8 cellular contexts compared by ENCODE assay signal in the genomic region with DNA sequence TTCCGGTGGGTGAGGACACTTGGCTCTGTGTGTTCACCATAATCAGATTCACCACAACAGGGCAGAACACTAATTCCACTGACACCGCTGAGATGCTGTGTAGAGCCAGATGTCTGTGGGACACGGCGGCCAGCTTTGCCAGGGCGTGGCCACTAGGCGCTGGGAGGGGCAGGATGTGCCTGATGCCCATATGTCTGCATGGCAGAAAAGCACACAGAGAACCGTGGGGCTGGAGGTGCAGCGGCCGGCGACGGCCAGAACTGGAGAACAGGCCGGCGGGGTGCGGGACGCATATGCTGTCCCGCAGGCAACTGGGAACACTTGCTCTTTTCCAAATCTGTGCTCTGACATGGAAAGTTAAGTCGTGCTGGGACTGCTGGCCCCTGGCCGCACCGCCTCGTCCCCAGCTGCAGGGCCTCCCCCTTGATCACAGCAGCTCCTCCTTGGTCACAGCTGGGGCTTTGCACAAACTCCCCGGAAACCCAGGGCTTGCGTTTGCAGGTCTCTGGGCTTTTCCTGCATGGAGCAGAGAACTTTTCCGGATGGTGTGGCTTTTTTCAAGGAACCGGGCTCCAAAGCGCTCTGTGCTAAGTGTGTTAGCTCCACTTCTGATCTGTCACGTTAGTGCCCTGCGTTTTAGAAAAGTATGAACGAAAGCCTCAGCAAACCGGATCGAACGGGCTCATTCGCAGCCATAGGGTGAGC. TPM values are rescaled to one million over a fixed set of nuclear protein-coding genes. Genes with fewer than 3 reads are reported as not detected.
DNase-seq lines count a peak whose midpoint lies in the region; ATAC-seq lines count a peak whose summit lies in the region.

No MANE protein-coding gene starts in this region.

- no peaks in the 10 kb centered on the region for H3K9me3 ChIP-seq in KOPT-K1 (ENCODE audit: insufficient read depth, low read length, poor library complexity, severe bottlenecking)

- peak overlapping the region; percentile 100 for H3K27ac ChIP-seq in KOPT-K1 (ENCODE audit: low read depth, low read length, poor library complexity, severe bottlenecking)

- no peaks in the 10 kb centered on the region for H3K27me3 Mint-ChIP-seq in activated CD4-positive, alpha-beta memory T cell treated with anti-CD3 and anti-CD28 coated beads for 36 hours
- H3K27me3 Mint-ChIP-seq in stimulated activated memory B cell treated with anti-CD40 and anti-IgM and Interleukin-4, amounts not matched to agents 10 μg/mL and 1 μg/mL and 100 μg/mL, for 72 hours: peaks cover 7% of the 10 kb centered on the region

- DNase-seq in AG08395 (ENCODE audit: low spot score) (peak; percentile 58), cardiac septum (ENCODE audit: low spot score) (peak; percentile 73), OCI-M2 (lab: John Stamatoyannopoulos, UW; ENCODE audit: unreplicated experiment) (no peak), iPS-NIHi11 (ENCODE audit: low spot score) (no peak)
- peak; percentile 75 for DNase-seq in activated CD4-positive, alpha-beta memory T cell treated with anti-CD3 and anti-CD28 coated beads for 36 hours

- H3K4me3 Mint-ChIP-seq in activated CD4-positive, alpha-beta memory T cell treated with anti-CD3 and anti-CD28 coated beads for 36 hours: peak overlapping the region; percentile 48
- peak overlapping the region; percentile 58 for H3K4me3 Mint-ChIP-seq in stimulated activated memory B cell treated with anti-CD40 and anti-IgM and Interleukin-4, amounts not matched to agents 10 μg/mL and 1 μg/mL and 100 μg/mL, for 72 hours

- H3K4me1 Mint-ChIP-seq in activated CD4-positive, alpha-beta memory T cell treated with anti-CD3 and anti-CD28 coated beads for 36 hours (ENCODE audit: low read depth): peaks cover 42% of the 10 kb centered on the region
- peaks cover 34% of the 10 kb centered on the region for H3K4me1 Mint-ChIP-seq in stimulated activated memory B cell treated with anti-CD40 and anti-IgM and Interleukin-4, amounts not matched to agents 10 μg/mL and 1 μg/mL and 100 μg/mL, for 72 hours

- no peaks in the 10 kb centered on the region for H3K9me3 Mint-ChIP-seq in activated CD4-positive, alpha-beta memory T cell treated with anti-CD3 and anti-CD28 coated beads for 36 hours
- no peaks in the 10 kb centered on the region for H3K9me3 Mint-ChIP-seq in stimulated activated memory B cell treated with anti-CD40 and anti-IgM and Interleukin-4, amounts not matched to agents 10 μg/mL and 1 μg/mL and 100 μg/mL, for 72 hours

- H3K36me3 Mint-ChIP-seq in activated CD4-positive, alpha-beta memory T cell treated with anti-CD3 and anti-CD28 coated beads for 36 hours: no peaks in the 10 kb centered on the region
- no peaks in the 10 kb centered on the region for H3K36me3 Mint-ChIP-seq in stimulated activated memory B cell treated with anti-CD40 and anti-IgM and Interleukin-4, amounts not matched to agents 10 μg/mL and 1 μg/mL and 100 μg/mL, for 72 hours

- intact Hi-C loops in activated CD4-positive, alpha-beta memory T cell treated with anti-CD3 and anti-CD28 coated beads for 36 hours (cut with micrococcal nuclease): loop anchor here (1.0 to 5.0 kb wide), 7 partner anchors 18 to 437 kb away; a partner anchor contains a TSS
- intact Hi-C loops in cardiac septum (cut with DNase I): loop anchor here (1.0 kb wide), 1 partner anchor 20 kb away; no protein-coding TSS in a partner anchor

- peak; percentile 24 for ATAC-seq in GM19467 (IDR thresholded peaks at IDR 0.05; ENCODE audit: unreplicated experiment)
- peak; percentile 61 for ATAC-seq in stimulated activated memory B cell treated with anti-CD40 and anti-IgM and Interleukin-4, amounts not matched to agents 10 μg/mL and 1 μg/mL and 100 μg/mL, for 72 hours

- POLR2A ChIA-PET in activated CD4-positive, alpha-beta memory T cell treated with anti-CD3 and anti-CD28 coated beads for 36 hours (lab: Charles Lee): interaction anchor here (0.7 to 1.9 kb wide), 4 partner anchors 30 to 88 kb away, joined by 3 to 8 read pairs (median 4); no protein-coding TSS in a partner anchor

- CTCF ChIA-PET in activated CD4-positive, alpha-beta memory T cell treated with anti-CD3 and anti-CD28 coated beads for 36 hours (lab: Charles Lee): interaction anchor here (0.8 to 1.2 kb wide), 2 partner anchors 50 to 52 kb away, joined by 5 to 6 read pairs; no protein-coding TSS in a partner anchor

- no peaks in the 10 kb centered on the region for H3K36me3 ChIP-seq in KOPT-K1 (ENCODE audit: insufficient read depth, low read length)

- H3K27ac Mint-ChIP-seq in activated CD4-positive, alpha-beta memory T cell treated with anti-CD3 and anti-CD28 coated beads for 36 hours: peak overlapping the region; percentile 82
- peak overlapping the region; percentile 90 for H3K27ac Mint-ChIP-seq in stimulated activated memory B cell treated with anti-CD40 and anti-IgM and Interleukin-4, amounts not matched to agents 10 μg/mL and 1 μg/mL and 100 μg/mL, for 72 hours

RNA-seq across cellular contexts. Expression of a gene that starts 31.1 kb away (rescaled TPM):
- not detected for total RNA-seq in activated CD4-positive, alpha-beta memory T cell treated with anti-CD3 and anti-CD28 coated beads for 36 hours
- total RNA-seq in cardiac septum: 0.08 TPM

RNA-seq across cellular contexts. Expression of a gene that starts 56.5 kb away (rescaled TPM):
- 10 to 100 TPM; 10.6 to 10.8 TPM for total RNA-seq in activated CD4-positive, alpha-beta memory T cell treated with anti-CD3 and anti-CD28 coated beads for 36 hours
- total RNA-seq in cardiac septum: 7.9 TPM

Comparison
In these comparisons a context has a peak if more than half of its experiments do, and no peak if none do; other contexts are left out.
1. DNase-seq: peak in AG08395 (single experiment), activated CD4-positive, alpha-beta memory T cell treated with anti-CD3 and anti-CD28 coated beads for 36 hours (single experiment) and cardiac septum (single experiment); none in OCI-M2 (single experiment) and iPS-NIHi11 (single experiment).